In genomic region chr19:58475714-58476497, GRCh38 we compare ENCODE assay signal across 1 cellular context.
A peak's percentile ranks its signal among the peaks of the same experiment; 100 is the strongest.
TF ChIP-seq lines count a peak whose summit lies in the region.

Gene ZNF446 (plus strand): TSS chr19:58476352. CDS start chr19:58477219, 867 bp downstream.

TF ChIP-seq in HepG2, 621 proteins besides CTCF, POLR2A, EP300 and RAD21 (continued from another document and continues in another):
- TF ChIP-seq ZBTB26 (CRISPR knock-in tag; IDR thresholded peaks at IDR 0.05; ENCODE audit: borderline replicate concordance) (0 out of 2 replicates have a peak, but pooled peaks have one; percentile 15), ARNTL (CRISPR knock-in tag; IDR thresholded peaks at IDR 0.05) (peak; percentile 19; the same call in 1 of the 2 replicates), KLF16 (CRISPR knock-in tag; IDR thresholded peaks at IDR 0.05) (peak in 1 of 2 experiments; percentile 85; a peak in 2 of 4 replicates), ZNF503 (CRISPR knock-in tag; IDR thresholded peaks at IDR 0.05) (peak; percentile 65; the same call in 1 of the 2 replicates), FLYWCH1 (CRISPR knock-in tag; IDR thresholded peaks at IDR 0.05) (no peak), ZFP36L1 (CRISPR knock-in tag; IDR thresholded peaks at IDR 0.05) (no peak; the same call in 1 of the 2 replicates), GATAD1 (CRISPR knock-in tag; IDR thresholded peaks at IDR 0.05) (peak; percentile 81), KAT7 (CRISPR knock-in tag; IDR thresholded peaks at IDR 0.05; ENCODE audit: borderline replicate concordance) (no peak), ZBTB25 (CRISPR knock-in tag; IDR thresholded peaks at IDR 0.05) (no peak), ZNF331 (CRISPR knock-in tag; IDR thresholded peaks at IDR 0.05) (peak; percentile 24; the same call in 1 of the 2 replicates), ZNF710 (CRISPR knock-in tag; IDR thresholded peaks at IDR 0.05; ENCODE audit: borderline replicate concordance) (no peak; the same call in 1 of the 2 replicates), CCAR2 (optimal IDR thresholded peaks at IDR 0.05; ENCODE audit: low read depth, low read length) (no peak), ZNF891 (CRISPR knock-in tag; IDR thresholded peaks at IDR 0.05) (0 out of 2 replicates have a peak, but pooled peaks have one; percentile 65), YEATS2 (CRISPR knock-in tag; IDR thresholded peaks at IDR 0.05; ENCODE audit: borderline replicate concordance) (0 out of 2 replicates have a peak, but pooled peaks have one; percentile 77), ARHGAP35 (CRISPR knock-in tag; IDR thresholded peaks at IDR 0.05; ENCODE audit: borderline replicate concordance) (peak; percentile 16; the same call in 1 of the 2 replicates), LCORL (IDR thresholded peaks at IDR 0.05) (no peak), LCORL (CRISPR knock-in tag; IDR thresholded peaks at IDR 0.05) (peak; percentile 89), NFYB (CRISPR knock-in tag; IDR thresholded peaks at IDR 0.05) (peak; percentile 83), KDM2A (CRISPR knock-in tag; IDR thresholded peaks at IDR 0.05; ENCODE audit: borderline replicate concordance, low read depth) (peak; percentile 100), ZNF562 (CRISPR knock-in tag; IDR thresholded peaks at IDR 0.05; ENCODE audit: borderline replicate concordance) (no peak), ZNF678 (CRISPR knock-in tag; IDR thresholded peaks at IDR 0.05) (0 out of 2 replicates have a peak, but pooled peaks have one; percentile 69), MNT (IDR thresholded peaks at IDR 0.05) (peak; percentile 35; the same call in 1 of the 2 replicates), GLI4 (CRISPR knock-in tag; IDR thresholded peaks at IDR 0.05; ENCODE audit: borderline replicate concordance) (peak; percentile 75; the same call in 1 of the 2 replicates), TBX3 (IDR thresholded peaks at IDR 0.05; ENCODE audit: borderline replicate concordance) (peak; percentile 34; the same call in 1 of the 2 replicates), CEBPZ (IDR thresholded peaks at IDR 0.05; ENCODE audit: low read length) (no peak), MXD3 (CRISPR knock-in tag; IDR thresholded peaks at IDR 0.05) (peak; percentile 63), CHCHD3 (CRISPR knock-in tag; IDR thresholded peaks at IDR 0.05) (no peak), POLR2AphosphoS5 (IDR thresholded peaks at IDR 0.05; ENCODE audit: low read depth, low read length) (no peak; the same call in 1 of the 2 replicates), MIXL1 (CRISPR knock-in tag; IDR thresholded peaks at IDR 0.05) (0 out of 2 replicates have a peak, but pooled peaks have one; percentile 6), ZNF3 (CRISPR knock-in tag; IDR thresholded peaks at IDR 0.05) (no peak; the same call in 1 of the 2 replicates), GMEB1 (CRISPR knock-in tag; IDR thresholded peaks at IDR 0.05; ENCODE audit: borderline replicate concordance) (peak; percentile 93), SNAPC4 (CRISPR knock-in tag; IDR thresholded peaks at IDR 0.05) (peak; percentile 83), CBX1 (IDR thresholded peaks at IDR 0.05; ENCODE audit: low read depth) (no peak), ZNF761 (CRISPR knock-in tag; conservative IDR thresholded peaks at IDR 0.05) (0 out of 2 replicates have a peak, but pooled peaks have one; percentile 11), ZMAT5 (CRISPR knock-in tag; IDR thresholded peaks at IDR 0.05; ENCODE audit: borderline replicate concordance, low read depth) (no peak), KLF15 (CRISPR knock-in tag; IDR thresholded peaks at IDR 0.05; ENCODE audit: borderline replicate concordance) (peak; percentile 59; the same call in 1 of the 2 replicates), RXRB (CRISPR knock-in tag; IDR thresholded peaks at IDR 0.05; ENCODE audit: borderline replicate concordance) (peak; percentile 63)
